In genomic region chr7:46156039-46156438, GRCh38 we compare ENCODE assay signal across 18 cellular contexts.
"Had no signal": no experiment of that assay in that cellular context is flagged by ENCODE, and none has a peak within 500 bp of the region (broad histone marks: within the 10 kb centered on the region; RNA-seq: fewer than 3 reads in every experiment).

No MANE protein-coding gene starts in this region.

- H3K36me3 ChIP-seq: cardiac muscle cell, neutrophil, pancreas, tibial artery had no signal

- DNase-seq: activated CD4-positive, alpha-beta T cell treated with anti-CD3 and anti-CD28 coated beads, Interleukin-2, amount 10 ng/mL, durations not matched to agents 7 days and 5 days; activated CD4-positive, CD25-positive, alpha-beta regulatory T cell treated with anti-CD3 and anti-CD28 coated beads, Interleukin-2, amount 50 U/mL, for 72 hours; activated CD8-positive, alpha-beta memory T cell treated with anti-CD3 and anti-CD28 coated beads, Interleukin-2, amount 10 ng/mL, durations not matched to agents 7 days and 5 days; activated CD8-positive, alpha-beta T cell treated with anti-CD3 and anti-CD28 coated beads for 36 hours; activated gamma-delta T cell treated with Interleukin-2 at 50 U/mL for 16 hours; anterior cingulate cortex; body of pancreas; foreskin fibroblast; hippocampal formation; pancreas; right cardiac atrium; stimulated activated CD4-positive, alpha-beta T cell treated with anti-CD3 and anti-CD28 coated beads, Interleukin-1b, Interleukin-23, amount 100 ng/mL, for 48 hours; tibial artery had no signal

- H3K9me3 ChIP-seq: body of pancreas, neutrophil, pancreas, tibial artery had no signal

- H3K27me3 ChIP-seq: body of pancreas, cardiac muscle cell, neutrophil, pancreas, tibial artery had no signal

- H3K4me1 ChIP-seq: body of pancreas, pancreas, tibial artery had no signal

- H3K27ac ChIP-seq: body of pancreas, cardiac muscle cell, epithelial cell of prostate, neutrophil, pancreas, skin epidermis, tibial artery, VCaP had no signal

- H3K4me3 ChIP-seq: body of pancreas, cardiac muscle cell, pancreas, skin epidermis, tibial artery had no signal
